Comparison of ENCODE assay signal across 13 cellular contexts in genomic region chr14:101365329-101366158, GRCh38.
DNase-seq lines count a peak whose midpoint lies in the region; ATAC-seq and TF ChIP-seq lines count a peak whose summit lies in the region.
"Had no signal": no experiment of that assay in that cellular context is flagged by ENCODE, and none has a peak within 500 bp of the region (broad histone marks: within the 10 kb centered on the region; RNA-seq: fewer than 3 reads in every experiment).

No MANE protein-coding gene starts in this region.

- ATAC-seq in CD4-positive, alpha-beta T cell (ENCODE audit: poor library complexity) = no peak
- ATAC-seq in HG03135 (IDR thresholded peaks at IDR 0.05; ENCODE audit: unreplicated experiment) (no peak), HG03521 (IDR thresholded peaks at IDR 0.05; ENCODE audit: unreplicated experiment) (no peak)
- ATAC-seq: activated T-helper 17 cell treated with anti-CD3 and anti-CD28 coated beads, Interleukin-2, amount 50 U/mL, for 72 hours; PC-3 had no signal

- no peaks in the 10 kb centered on the region for H3K4me1 Mint-ChIP-seq in CD4-positive, alpha-beta T cell (ENCODE audit: low read depth)
- H3K4me1 Mint-ChIP-seq: activated T-helper 17 cell treated with anti-CD3 and anti-CD28 coated beads, Interleukin-2, amount 50 U/mL, for 72 hours had no signal

- no peak for TF ChIP-seq CTCF in left ventricle myocardium inferior (IDR thresholded peaks at IDR 0.05; ENCODE audit: borderline replicate concordance)
- no peak for TF ChIP-seq CTCF in retinal pigment epithelial cell (conservative IDR thresholded peaks at IDR 0.05; ENCODE audit: low read depth, low read length)
- TF ChIP-seq CTCF in CD4-positive, alpha-beta T cell (IDR thresholded peaks at IDR 0.05) = no peak

- H3K4me3 Mint-ChIP-seq in CD4-positive, alpha-beta T cell = no peak overlapping the region
- H3K4me3 Mint-ChIP-seq: activated T-helper 17 cell treated with anti-CD3 and anti-CD28 coated beads, Interleukin-2, amount 50 U/mL, for 72 hours had no signal

- H3K27me3 ChIP-seq in left ventricle myocardium inferior (ENCODE audit: low read depth) = peaks cover 71% of the 10 kb centered on the region
- H3K27me3 ChIP-seq in CD4-positive, alpha-beta T cell (ENCODE audit: control insufficient read depth, insufficient read depth, low read length) = peaks cover 5% of the 10 kb centered on the region
- H3K27me3 ChIP-seq: right atrium auricular region had no signal

- H3K27me3 Mint-ChIP-seq in CD4-positive, alpha-beta T cell = peaks cover 45% of the 10 kb centered on the region

- intact Hi-C loops in cardiac septum (cut with DNase I) (no loop called here), left ventricle myocardium inferior (cut with micrococcal nuclease) (no loop called here)
- intact Hi-C loops in CD4-positive, alpha-beta T cell (cut with DNase I, micrococcal nuclease) = no loop called here

- H3K27ac ChIP-seq in left ventricle myocardium inferior (replicated peaks) = no peak overlapping the region
- H3K27ac ChIP-seq in CD4-positive, alpha-beta T cell (ENCODE audit: low read depth, low read length) = no peak overlapping the region
- H3K27ac ChIP-seq: right atrium auricular region had no signal

- H3K36me3 Mint-ChIP-seq in CD4-positive, alpha-beta T cell (ENCODE audit: low read depth) = no peaks in the 10 kb centered on the region

- H3K4me3 ChIP-seq in left ventricle myocardium inferior (no peak overlapping the region), retinal pigment epithelial cell (ENCODE audit: low read length) (no peak overlapping the region)
- H3K4me3 ChIP-seq: right atrium auricular region had no signal

- POLR2A ChIA-PET in CD4-positive, alpha-beta T cell (lab: Charles Lee) = no interaction called here

- CTCF ChIA-PET in CD4-positive, alpha-beta T cell (lab: Charles Lee) = no interaction called here

- DNase-seq in cardiac septum (ENCODE audit: low spot score) (peak; percentile 31), left ventricle myocardium inferior (no peak), iPS-NIHi7 (ENCODE audit: extremely low spot score) (peak; percentile 35), retinal pigment epithelial cell (ENCODE audit: low read depth) (peak; percentile 18), NCI-H2196 treated with DMSO at 0.1 percent for 48 hours (lab: John Stamatoyannopoulos, UW; ENCODE audit: unreplicated experiment) (no peak)
- no peak for DNase-seq in CD4-positive, alpha-beta T cell
- DNase-seq: activated CD4-positive, alpha-beta T cell treated with anti-CD3 and anti-CD28 coated beads for 48 hours; NCI-H2171 treated with DMSO at 0.1 percent for 48 hours; PC-3 had no signal

- no peak overlapping the region for H3K27ac Mint-ChIP-seq in CD4-positive, alpha-beta T cell
- H3K27ac Mint-ChIP-seq: activated T-helper 17 cell treated with anti-CD3 and anti-CD28 coated beads, Interleukin-2, amount 50 U/mL, for 72 hours had no signal

- H3K9me3 ChIP-seq in left ventricle myocardium inferior (replicated peaks) = no peaks in the 10 kb centered on the region
- no peaks in the 10 kb centered on the region for H3K9me3 ChIP-seq in CD4-positive, alpha-beta T cell (ENCODE audit: control insufficient read depth, low read length)
- H3K9me3 ChIP-seq: right atrium auricular region had no signal

- no peaks in the 10 kb centered on the region for H3K9me3 Mint-ChIP-seq in CD4-positive, alpha-beta T cell
- H3K9me3 Mint-ChIP-seq: activated T-helper 17 cell treated with anti-CD3 and anti-CD28 coated beads, Interleukin-2, amount 50 U/mL, for 72 hours had no signal

- no peaks in the 10 kb centered on the region for H3K4me1 ChIP-seq in left ventricle myocardium inferior

- no peaks in the 10 kb centered on the region for H3K36me3 ChIP-seq in left ventricle myocardium inferior
- H3K36me3 ChIP-seq: right atrium auricular region had no signal

Comparison
In these comparisons a context has a peak if more than half of its experiments do, and no peak if none do; other contexts are left out.
1. DNase-seq: peak in cardiac septum (single experiment), iPS-NIHi7 (single experiment) and retinal pigment epithelial cell (single experiment); none in left ventricle myocardium inferior (single experiment), CD4-positive, alpha-beta T cell (0 of 10) and NCI-H2196 treated with DMSO at 0.1 percent for 48 hours (single experiment).